ENCODE assay signal across 8 cellular contexts in the genomic region with DNA sequence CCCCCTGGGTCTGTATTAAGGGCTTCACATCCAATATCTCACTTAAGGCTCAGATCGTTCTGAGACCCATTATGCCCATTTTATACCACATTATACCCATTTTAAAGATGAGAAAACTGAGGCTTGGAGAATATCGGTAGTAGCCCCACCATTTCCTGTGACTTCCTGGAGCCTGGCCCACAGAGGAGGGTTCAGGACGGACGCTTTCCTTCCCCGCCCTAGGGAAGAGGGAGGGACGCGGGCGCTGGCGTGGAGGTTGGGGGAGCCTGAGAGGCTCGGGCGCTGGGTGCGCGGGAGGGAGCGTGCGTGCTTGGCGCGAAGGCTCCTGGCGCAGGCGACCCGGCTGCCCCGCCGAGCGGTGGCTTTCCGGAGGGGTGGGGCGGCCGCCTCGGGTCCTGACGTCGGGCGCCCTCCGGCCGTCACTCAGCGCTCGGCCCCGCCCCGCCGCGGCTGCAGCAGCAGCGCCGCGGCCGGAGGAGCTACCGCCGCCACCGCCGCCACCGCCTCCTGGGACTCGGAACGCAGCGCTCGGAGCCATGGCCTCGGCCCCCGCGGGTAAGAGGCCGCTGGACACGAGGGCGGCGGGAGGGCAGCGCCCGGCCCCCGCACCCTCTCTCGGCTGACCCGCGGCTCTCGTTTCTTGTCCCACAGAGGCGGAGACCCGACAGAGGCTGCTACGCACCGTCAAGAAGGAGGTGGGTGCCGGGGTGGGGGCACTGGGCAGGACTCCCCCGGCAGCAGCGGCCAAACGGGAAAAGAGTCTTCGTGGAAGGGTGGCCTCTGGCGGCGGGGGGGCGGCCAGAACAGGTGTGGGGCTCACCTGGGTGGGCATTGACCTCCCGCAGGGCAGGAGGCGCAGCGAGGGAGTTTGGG. TPM values are rescaled to one million over a fixed set of nuclear protein-coding genes. Genes with fewer than 3 reads are reported as not detected.
DNase-seq lines count a peak whose midpoint lies in the region; ATAC-seq and TF ChIP-seq lines count a peak whose summit lies in the region.

A gene with protein sequence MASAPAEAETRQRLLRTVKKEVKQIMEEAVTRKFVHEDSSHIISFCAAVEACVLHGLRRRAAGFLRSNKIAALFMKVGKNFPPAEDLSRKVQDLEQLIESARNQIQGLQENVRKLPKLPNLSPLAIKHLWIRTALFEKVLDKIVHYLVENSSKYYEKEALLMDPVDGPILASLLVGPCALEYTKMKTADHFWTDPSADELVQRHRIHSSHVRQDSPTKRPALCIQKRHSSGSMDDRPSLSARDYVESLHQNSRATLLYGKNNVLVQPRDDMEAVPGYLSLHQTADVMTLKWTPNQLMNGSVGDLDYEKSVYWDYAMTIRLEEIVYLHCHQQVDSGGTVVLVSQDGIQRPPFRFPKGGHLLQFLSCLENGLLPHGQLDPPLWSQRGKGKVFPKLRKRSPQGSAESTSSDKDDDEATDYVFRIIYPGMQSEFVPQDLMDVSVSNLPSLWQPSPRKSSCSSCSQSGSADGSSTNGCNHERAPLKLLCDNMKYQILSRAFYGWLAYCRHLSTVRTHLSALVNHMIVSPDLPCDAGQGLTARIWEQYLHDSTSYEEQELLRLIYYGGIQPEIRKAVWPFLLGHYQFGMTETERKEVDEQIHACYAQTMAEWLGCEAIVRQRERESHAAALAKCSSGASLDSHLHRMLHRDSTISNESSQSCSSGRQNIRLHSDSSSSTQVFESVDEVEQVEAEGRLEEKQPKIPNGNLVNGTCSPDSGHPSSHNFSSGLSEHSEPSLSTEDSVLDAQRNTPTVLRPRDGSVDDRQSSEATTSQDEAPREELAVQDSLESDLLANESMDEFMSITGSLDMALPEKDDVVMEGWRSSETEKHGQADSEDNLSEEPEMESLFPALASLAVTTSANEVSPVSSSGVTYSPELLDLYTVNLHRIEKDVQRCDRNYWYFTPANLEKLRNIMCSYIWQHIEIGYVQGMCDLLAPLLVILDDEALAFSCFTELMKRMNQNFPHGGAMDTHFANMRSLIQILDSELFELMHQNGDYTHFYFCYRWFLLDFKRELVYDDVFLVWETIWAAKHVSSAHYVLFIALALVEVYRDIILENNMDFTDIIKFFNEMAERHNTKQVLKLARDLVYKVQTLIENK (plus strand): TSS at position 422 of the 873 bp plus-strand sequence. CDS start 115 bp downstream, at position 537.

- peak within 1 kb of the TSS; percentile 82 for H3K9ac ChIP-seq in HCT116 (ENCODE audit: low read length)

- no peaks in the 10 kb centered on the region for H4K20me1 ChIP-seq in HCT116 (ENCODE audit: insufficient read depth)

- peak; percentile 72 to 80 (median 76) for DNase-seq in CD4-positive, alpha-beta memory T cell
- DNase-seq in HCT116 (ENCODE audit: low read depth, low spot score) = peak; percentile 59
- DNase-seq in NCI-H748 (lab: John Stamatoyannopoulos, UW; ENCODE audit: unreplicated experiment) = peak; percentile 85
- peak; percentile 85 for DNase-seq in activated CD8-positive, alpha-beta T cell treated with anti-CD3 and anti-CD28 coated beads for 36 hours
- peak; percentile 90 for DNase-seq in ecto neural progenitor cell (ENCODE audit: low spot score)
- peak; percentile 68 for DNase-seq in lung (ENCODE audit: low spot score)
- peak; percentile 21 to 65 (median 50) for DNase-seq in stimulated activated CD4-positive, alpha-beta T cell treated with anti-CD3 and anti-CD28 coated beads, TNF-alpha, amount 100 ng/mL, for 1 hour (ENCODE audit: low read depth in 3 of 3, low spot score in 1 of 3)

- CTCF ChIA-PET in CD4-positive, alpha-beta memory T cell (lab: Charles Lee; ENCODE audit: partially characterized antibody) = interaction anchor here (5.0 kb wide), 1 partner anchor 43 kb away, joined by 24 read pairs; no protein-coding TSS in a partner anchor
- CTCF ChIA-PET in HCT116 (lab: Charles Lee) = interaction anchor here (0.8 to 1.3 kb wide), 2 partner anchors 9 to 34 kb away, joined by 3 to 5 read pairs; no protein-coding TSS in a partner anchor
- CTCF ChIA-PET in activated CD8-positive, alpha-beta T cell treated with anti-CD3 and anti-CD28 coated beads for 36 hours (lab: Charles Lee) = interaction anchor here (0.7 to 0.9 kb wide), 2 partner anchors 24 to 44 kb away, joined by 3 read pairs; no protein-coding TSS in a partner anchor

- ATAC-seq in HCT116 (peak; percentile 88), lung (ENCODE audit: insufficient read depth, low FRiP score) (peak; percentile 90), HG03439 (IDR thresholded peaks at IDR 0.05; ENCODE audit: unreplicated experiment) (no peak)
- peak; percentile 96 for ATAC-seq in activated CD8-positive, alpha-beta T cell treated with anti-CD3 and anti-CD28 coated beads for 36 hours

- no peaks in the 10 kb centered on the region for H3K27me3 ChIP-seq in CD4-positive, alpha-beta memory T cell (ENCODE audit: insufficient read depth, low read length)
- H3K27me3 ChIP-seq in HCT116 (ENCODE audit: insufficient read depth, low read length) = no peaks in the 10 kb centered on the region
- H3K27me3 ChIP-seq in lung (ENCODE audit: control insufficient read depth, insufficient read depth) = no peaks in the 10 kb centered on the region

- no peaks in the 10 kb centered on the region for H3K36me3 Mint-ChIP-seq in CD4-positive, alpha-beta memory T cell
- H3K36me3 Mint-ChIP-seq in activated CD8-positive, alpha-beta T cell treated with anti-CD3 and anti-CD28 coated beads for 36 hours (ENCODE audit: low read depth) = no peaks in the 10 kb centered on the region

- H3K9me3 ChIP-seq in CD4-positive, alpha-beta memory T cell (ENCODE audit: control insufficient read depth in 1 of 2, low read length in 2 of 2) = no peaks in the 10 kb centered on the region
- no peaks in the 10 kb centered on the region for H3K9me3 ChIP-seq in HCT116 (ENCODE audit: control insufficient read depth in 1 of 2, insufficient read depth in 1 of 2, low read depth in 1 of 2, low read length in 2 of 2)
- H3K9me3 ChIP-seq in lung (ENCODE audit: control insufficient read depth in 2 of 2, insufficient read depth in 1 of 2, low read length in 1 of 2) = no peaks in the 10 kb centered on the region

- peak within 1 kb of the TSS; percentile 55 for H3K27ac ChIP-seq in CD4-positive, alpha-beta memory T cell (ENCODE audit: low read depth, low read length)
- peak within 1 kb of the TSS; percentile 56; the same call in 1 of the 2 replicates for H3K27ac ChIP-seq in HCT116 (ENCODE audit: low read depth, low read length)
- peak within 1 kb of the TSS; percentile 77 to 81 for H3K27ac ChIP-seq in lung (ENCODE audit: low read depth in 1 of 2, low read length in 1 of 2)

- TF ChIP-seq CTCF in HCT116 (IDR thresholded peaks at IDR 0.05 in 2 of 3, conservative IDR thresholded peaks at IDR 0.05 in 1 of 3; ENCODE audit: borderline replicate concordance in 1 of 3, insufficient read depth in 1 of 3, low read depth in 2 of 3, low read length in 2 of 3) = no peak
- TF ChIP-seq CTCF in activated CD8-positive, alpha-beta T cell treated with anti-CD3 and anti-CD28 coated beads for 36 hours (IDR thresholded peaks at IDR 0.05) = no peak
- TF ChIP-seq CTCF in lung (IDR thresholded peaks at IDR 0.05; ENCODE audit: control extremely low read depth, extremely low read depth) = no peak

- TF ChIP-seq POLR2A in HCT116 (IDR thresholded peaks at IDR 0.05; ENCODE audit: borderline replicate concordance, extremely low read depth, insufficient read depth, insufficient read length) = peak; percentile 44

- H3K36me3 ChIP-seq in CD4-positive, alpha-beta memory T cell (ENCODE audit: insufficient read depth, low read length) = no peaks in the 10 kb centered on the region
- H3K36me3 ChIP-seq in HCT116 (ENCODE audit: control insufficient read depth in 1 of 2, insufficient read depth in 2 of 2, low read length in 2 of 2) (no peaks in the 10 kb centered on the region), lung (ENCODE audit: control insufficient read depth in 2 of 2, insufficient read depth in 2 of 2, low read length in 2 of 2) (no peaks in the 10 kb centered on the region)

- H3K4me3 Mint-ChIP-seq in CD4-positive, alpha-beta memory T cell = peak within 1 kb of the TSS; percentile 78 to 85 (median 82)
- H3K4me3 Mint-ChIP-seq in activated CD8-positive, alpha-beta T cell treated with anti-CD3 and anti-CD28 coated beads for 36 hours = peak within 1 kb of the TSS; percentile 59

- peak within 1 kb of the TSS; percentile 36 to 54 for H3K4me3 ChIP-seq in CD4-positive, alpha-beta memory T cell (ENCODE audit: low read length in 2 of 2)
- peak within 1 kb of the TSS; percentile 64 to 87 for H3K4me3 ChIP-seq in HCT116 (replicated peaks in 1 of 2; ENCODE audit: low read depth in 1 of 2, low read length in 2 of 2)
- H3K4me3 ChIP-seq in lung = peak within 1 kb of the TSS; percentile 66

- H3K79me2 ChIP-seq in HCT116 (ENCODE audit: insufficient read depth, low read length) = no peaks in the 10 kb centered on the region

- no peaks in the 10 kb centered on the region for H3K9me2 ChIP-seq in HCT116 (ENCODE audit: insufficient read depth)

- POLR2A ChIA-PET in CD4-positive, alpha-beta memory T cell (lab: Charles Lee; ENCODE audit: partially characterized antibody) = interaction anchor here (0.9 to 1.6 kb wide), 2 partner anchors 23 to 264 kb away, joined by 3 to 4 read pairs; no protein-coding TSS in a partner anchor
- POLR2A ChIA-PET in HCT116 (lab: Charles Lee) = interaction anchor here (0.7 kb wide), 1 partner anchor 312 kb away, joined by 3 read pairs; no protein-coding TSS in a partner anchor
- POLR2A ChIA-PET in activated CD8-positive, alpha-beta T cell treated with anti-CD3 and anti-CD28 coated beads for 36 hours (lab: Charles Lee) = no interaction called here

- no TSS peak for BruUV-seq in HCT116 (replicated peaks; lab: Mats Ljungman, UMichigan)

- H3K27ac Mint-ChIP-seq in CD4-positive, alpha-beta memory T cell = peak within 1 kb of the TSS; percentile 52 to 93 (median 82)
- no peak within 1 kb of the TSS for H3K27ac Mint-ChIP-seq in activated CD8-positive, alpha-beta T cell treated with anti-CD3 and anti-CD28 coated beads for 36 hours

- no peaks in the 10 kb centered on the region for H3K27me3 Mint-ChIP-seq in CD4-positive, alpha-beta memory T cell
- peaks cover 3% of the 10 kb centered on the region for H3K27me3 Mint-ChIP-seq in activated CD8-positive, alpha-beta T cell treated with anti-CD3 and anti-CD28 coated beads for 36 hours

- H3K9me3 Mint-ChIP-seq in CD4-positive, alpha-beta memory T cell = no peaks in the 10 kb centered on the region
- no peaks in the 10 kb centered on the region for H3K9me3 Mint-ChIP-seq in activated CD8-positive, alpha-beta T cell treated with anti-CD3 and anti-CD28 coated beads for 36 hours

- WGBS in lung, 2 donors = 2 to 5% methylated on average over 71 to 80 of the region's 80 CpGs

- H3K4me1 ChIP-seq in CD4-positive, alpha-beta memory T cell (ENCODE audit: insufficient read depth, low read length) = peaks cover 19% of the 10 kb centered on the region
- H3K4me1 ChIP-seq in HCT116 (ENCODE audit: control insufficient read depth in 1 of 2, insufficient read depth in 2 of 2, low read length in 2 of 2) (peaks cover 3 to 16% of the 10 kb centered on the region in 2 experiments; a peak in 3 of 4 replicates), lung (ENCODE audit: control insufficient read depth in 2 of 2, insufficient read depth in 2 of 2, low read length in 2 of 2) (peaks cover 0 to 9% of the 10 kb centered on the region in 2 donors)

- peak within 1 kb of the TSS; percentile 98 for H3K4me2 ChIP-seq in HCT116 (ENCODE audit: low read length)

- H2AFZ ChIP-seq in HCT116 (ENCODE audit: low read depth, low read length, poor library complexity, severe bottlenecking) = peak within 1 kb of the TSS; percentile 68

- intact Hi-C loops in CD4-positive, alpha-beta memory T cell (cut with micrococcal nuclease) = no loop called here
- intact Hi-C loops in HCT116 (cut with micrococcal nuclease) = no loop called here
- intact Hi-C loops in activated CD8-positive, alpha-beta T cell treated with anti-CD3 and anti-CD28 coated beads for 36 hours (cut with micrococcal nuclease) = no loop called here

- peaks cover 24 to 38% (median 31%) of the 10 kb centered on the region in 4 donors for H3K4me1 Mint-ChIP-seq in CD4-positive, alpha-beta memory T cell
- H3K4me1 Mint-ChIP-seq in activated CD8-positive, alpha-beta T cell treated with anti-CD3 and anti-CD28 coated beads for 36 hours (ENCODE audit: low read depth) = peaks cover 13% of the 10 kb centered on the region

- TF ChIP-seq RAD21 in HCT116 (IDR thresholded peaks at IDR 0.05; ENCODE audit: low read depth) = no peak

- RAD21 ChIA-PET in HCT116 (lab: Charles Lee; ENCODE audit: low non-redundant PET in 1 of 2, low total read pairs in 2 of 2, uncharacterized antibody in 2 of 2, unreplicated experiment in 2 of 2) = interaction anchor here in 1 of 2 experiments (0.6 kb wide), 1 partner anchor 1664 kb away, joined by 5 read pairs; the partner anchor contains the start of gene RSPH14

RNA-seq across cellular contexts. Expression of the gene that starts here (rescaled TPM):
- total RNA-seq in CD4-positive, alpha-beta memory T cell = 1 to 10 TPM; 3.2 to 3.4 TPM
- under 1 TPM; 0.08 to 0.76 TPM for polyA plus RNA-seq in CD4-positive, alpha-beta memory T cell
- total RNA-seq in HCT116 (2021; ENCODE audit: unreplicated experiment) = 5.1 TPM
- 4.2 and 4.5 TPM in 2 replicates for polyA plus RNA-seq in HCT116 (2012)
- under 1 TPM in 1 of 2 experiments, not detected in 1; 0.13 TPM for total RNA-seq in activated CD8-positive, alpha-beta T cell treated with anti-CD3 and anti-CD28 coated beads for 36 hours
- 1 to 10 TPM; 3.5 to 4.5 TPM for total RNA-seq in lung
- polyA plus RNA-seq in lung = 1 to 10 TPM in 1 of 2 donors, under 1 TPM in 1; 0.57 to 1.9 TPM

Comparison
In these comparisons a context has a peak if more than half of its experiments do, and no peak if none do; other contexts are left out.
1. Peak in DNase-seq and ATAC-seq in activated CD8-positive, alpha-beta T cell treated with anti-CD3 and anti-CD28 coated beads for 36 hours; RNA of the gene not detected or under 1 TPM.